In genomic region chr2:100588071-100588786, GRCh38 we compare ENCODE assay signal across 9 cellular contexts. TPM values are rescaled to one million over a fixed set of nuclear protein-coding genes. Genes with fewer than 3 reads are reported as not detected.
DNase-seq lines count a peak whose midpoint lies in the region; ATAC-seq, FAIRE-seq and TF ChIP-seq lines count a peak whose summit lies in the region.
"Had no signal": no experiment of that assay in that cellular context is flagged by ENCODE, and none has a peak within 500 bp of the region (broad histone marks: within the 10 kb centered on the region; RNA-seq: fewer than 3 reads in every experiment).

No MANE protein-coding gene starts in this region.

- H3K4me3 ChIP-seq in fibroblast of mammary gland (ENCODE audit: control insufficient read depth, low read depth, low read length) = no peak overlapping the region
- H3K4me3 ChIP-seq in H7 (ENCODE audit: insufficient read depth, low read depth, low read length) = no peak overlapping the region

- POLR2A ChIA-PET in RWPE1 (lab: Yijun Ruan, JAX; ENCODE audit: low non-redundant PET) = no interaction called here

- TF ChIP-seq CTCF in RWPE1 (conservative IDR thresholded peaks at IDR 0.05; ENCODE audit: low read depth) (no peak), fibroblast of mammary gland (conservative IDR thresholded peaks at IDR 0.05; ENCODE audit: control insufficient read depth, insufficient read depth, low read depth, low read length) (no peak)

- no peak overlapping the region for H3K27ac ChIP-seq in RWPE1
- H3K27ac ChIP-seq: neutrophil had no signal

- ATAC-seq in GM21737 (IDR thresholded peaks at IDR 0.05; ENCODE audit: unreplicated experiment) = peak; percentile 68

- H3K36me3 ChIP-seq in H7 (replicated peaks; ENCODE audit: control insufficient read depth, insufficient read depth, low read length) = no peaks in the 10 kb centered on the region
- H3K36me3 ChIP-seq: neutrophil had no signal

- H3K27me3 ChIP-seq in H7 (ENCODE audit: control insufficient read depth, insufficient read depth, low read length) = no peaks in the 10 kb centered on the region
- H3K27me3 ChIP-seq: neutrophil had no signal

- DNase-seq in COLO829 (ENCODE audit: low spot score) (peak; percentile 37), RWPE1 (ENCODE audit: low spot score) (peak; percentile 46), fibroblast of mammary gland (ENCODE audit: low read depth) (peak; percentile 91), anterior cingulate cortex (lab: John Stamatoyannopoulos, UW) (no peak), NCI-H2171 treated with DMSO at 0.1 percent for 48 hours (lab: John Stamatoyannopoulos, UW) (no peak), H7 (no peak), H54 (ENCODE audit: insufficient read length, low spot score) (no peak)

- no peak for TF ChIP-seq POLR2A in H54 (IDR thresholded peaks at IDR 0.05; ENCODE audit: low read depth, low read length)

- FAIRE-seq in H54 (lab: Jason Lieb, UNC) = no peak

- CTCF ChIA-PET in RWPE1 (lab: Yijun Ruan, JAX) = no interaction called here

RNA-seq across cellular contexts. Expression of gene PDCL3, which starts 25.4 kb away (rescaled TPM):
- 11.7 and 14.2 TPM in 2 replicates for total RNA-seq in H7 (2014; rRNA removed; shearing (Covaris generic))

Comparison
In these comparisons a context has a peak if more than half of its experiments do, and no peak if none do; other contexts are left out.
1. DNase-seq: peak in COLO829 (single experiment), RWPE1 (single experiment) and fibroblast of mammary gland (single experiment); none in anterior cingulate cortex (0 of 58), NCI-H2171 treated with DMSO at 0.1 percent for 48 hours (single experiment), H7 (single experiment) and H54 (single experiment).